In the genomic region with DNA sequence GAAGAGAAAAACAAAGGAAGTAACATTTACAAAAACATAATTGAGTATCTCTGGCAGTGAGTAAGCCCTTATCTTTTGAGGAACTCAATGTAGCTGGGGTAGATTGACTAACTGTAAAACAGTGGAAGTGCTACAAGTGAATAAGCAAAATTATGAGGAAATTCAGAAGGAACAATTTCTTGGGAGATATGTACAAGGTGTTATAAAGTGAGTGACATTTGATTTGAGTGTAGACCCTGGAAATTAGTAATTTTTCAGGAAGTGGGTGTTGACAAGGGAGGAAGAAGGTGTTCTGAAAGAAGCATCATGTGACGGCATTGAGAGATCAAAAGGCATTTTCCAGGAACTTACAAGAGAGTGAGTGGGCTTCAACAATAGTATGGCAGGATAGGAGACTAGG, we compare ENCODE assay signal across 11 cellular contexts. TPM values are rescaled to one million over a fixed set of nuclear protein-coding genes. Genes with fewer than 3 reads are reported as not detected.
DNase-seq lines count a peak whose midpoint lies in the region; TF ChIP-seq lines count a peak whose summit lies in the region.
"Had no signal": no experiment of that assay in that cellular context is flagged by ENCODE, and none has a peak within 500 bp of the region (broad histone marks: within the 10 kb centered on the region; RNA-seq: fewer than 3 reads in every experiment).

No MANE protein-coding gene starts in this region.

- no peaks in the 10 kb centered on the region for H3K27me3 ChIP-seq in endodermal cell (ENCODE audit: control insufficient read depth, insufficient read depth, low read length, poor library complexity, severe bottlenecking)
- H3K27me3 ChIP-seq: SJCRH30, tibial artery had no signal

- H3K27ac Mint-ChIP-seq in activated CD4-positive, alpha-beta T cell treated with anti-CD3 and anti-CD28 coated beads, Interleukin-2, amount 10 ng/mL, durations not matched to agents 7 days and 5 days: peak overlapping the region; percentile 70
- H3K27ac Mint-ChIP-seq in endodermal cell (peak overlapping the region; percentile 1), progenitor cell of endocrine pancreas (peak overlapping the region; percentile 17)

- H3K36me3 Mint-ChIP-seq in activated CD4-positive, alpha-beta T cell treated with anti-CD3 and anti-CD28 coated beads, Interleukin-2, amount 10 ng/mL, durations not matched to agents 7 days and 5 days (ENCODE audit: low read depth): peaks cover 50% of the 10 kb centered on the region
- H3K36me3 Mint-ChIP-seq in endodermal cell (ENCODE audit: low read depth) (peaks cover 7% of the 10 kb centered on the region), progenitor cell of endocrine pancreas (ENCODE audit: insufficient read depth) (peaks cover 9% of the 10 kb centered on the region)

- peak overlapping the region; percentile 9 for H3K4me3 Mint-ChIP-seq in activated CD4-positive, alpha-beta T cell treated with anti-CD3 and anti-CD28 coated beads, Interleukin-2, amount 10 ng/mL, durations not matched to agents 7 days and 5 days
- H3K4me3 Mint-ChIP-seq in endodermal cell: no peak overlapping the region
- no peak overlapping the region for H3K4me3 Mint-ChIP-seq in progenitor cell of endocrine pancreas (ENCODE audit: low read depth)

- DNase-seq in activated CD4-positive, alpha-beta T cell treated with anti-CD3 and anti-CD28 coated beads, Interleukin-2, amount 10 ng/mL, durations not matched to agents 7 days and 5 days: no peak
- DNase-seq in activated CD4-positive, alpha-beta T cell treated with anti-CD3 and anti-CD28 coated beads for 4 hours: no peak
- DNase-seq in SKM-1 treated with dmso at 0.1 percent for 144 hours (lab: John Stamatoyannopoulos, UW; ENCODE audit: unreplicated experiment): peak; percentile 43
- no peak for DNase-seq in endodermal cell
- DNase-seq in progenitor cell of endocrine pancreas (ENCODE audit: low spot score, unreplicated experiment): no peak
- DNase-seq in NCI-H2171 treated with DMSO at 0.1 percent for 48 hours (lab: John Stamatoyannopoulos, UW): no peak
- DNase-seq in cerebellum (ENCODE audit: low spot score): no peak
- no peak for DNase-seq in HEK293T (ENCODE audit: extremely low spot score)
- DNase-seq: occipital lobe, SJCRH30, tibial artery had no signal

- H3K27ac ChIP-seq in endodermal cell (ENCODE audit: low read depth, low read length): no peak overlapping the region
- H3K27ac ChIP-seq: SJCRH30, tibial artery had no signal

- H3K9me3 Mint-ChIP-seq in activated CD4-positive, alpha-beta T cell treated with anti-CD3 and anti-CD28 coated beads, Interleukin-2, amount 10 ng/mL, durations not matched to agents 7 days and 5 days: peaks cover 20% of the 10 kb centered on the region
- H3K9me3 Mint-ChIP-seq in endodermal cell (peaks cover 3% of the 10 kb centered on the region), progenitor cell of endocrine pancreas (ENCODE audit: low read depth) (peaks cover 8% of the 10 kb centered on the region)

- CTCF ChIA-PET in activated CD4-positive, alpha-beta T cell treated with anti-CD3 and anti-CD28 coated beads, Interleukin-2, amount 10 ng/mL, durations not matched to agents 7 days and 5 days (lab: Charles Lee): interaction anchor here (0.7 to 1.0 kb wide), 2 partner anchors 10 to 21 kb away, joined by 3 read pairs; no protein-coding TSS in a partner anchor
- CTCF ChIA-PET in HEK293T (lab: Yijun Ruan, JAX): no interaction called here

- H3K27me3 Mint-ChIP-seq in activated CD4-positive, alpha-beta T cell treated with anti-CD3 and anti-CD28 coated beads, Interleukin-2, amount 10 ng/mL, durations not matched to agents 7 days and 5 days: no peaks in the 10 kb centered on the region
- H3K27me3 Mint-ChIP-seq in endodermal cell (ENCODE audit: insufficient read depth): no peaks in the 10 kb centered on the region
- H3K27me3 Mint-ChIP-seq in progenitor cell of endocrine pancreas: no peaks in the 10 kb centered on the region

- no peak for TF ChIP-seq CTCF in endodermal cell (conservative IDR thresholded peaks at IDR 0.05)
- TF ChIP-seq CTCF in progenitor cell of endocrine pancreas (IDR thresholded peaks at IDR 0.05; ENCODE audit: unreplicated experiment): no peak

- H3K36me3 ChIP-seq in endodermal cell (ENCODE audit: control insufficient read depth, insufficient read depth, low read length): peaks cover 10% of the 10 kb centered on the region

- H3K4me3 ChIP-seq in endodermal cell (ENCODE audit: low read length): no peak overlapping the region
- H3K4me3 ChIP-seq: SJCRH30, tibial artery had no signal

- peaks cover 43% of the 10 kb centered on the region for H3K4me1 Mint-ChIP-seq in activated CD4-positive, alpha-beta T cell treated with anti-CD3 and anti-CD28 coated beads, Interleukin-2, amount 10 ng/mL, durations not matched to agents 7 days and 5 days
- peaks cover 31% of the 10 kb centered on the region for H3K4me1 Mint-ChIP-seq in endodermal cell
- peaks cover 10% of the 10 kb centered on the region for H3K4me1 Mint-ChIP-seq in progenitor cell of endocrine pancreas (ENCODE audit: low read depth)

- 98 to 100% methylated on average over 1 of the region's 1 CpG for WGBS in endodermal cell (ENCODE audit: insufficient coverage in 1 of 2, insufficient read length in 1 of 2), 2 experiments

- POLR2A ChIA-PET in activated CD4-positive, alpha-beta T cell treated with anti-CD3 and anti-CD28 coated beads, Interleukin-2, amount 10 ng/mL, durations not matched to agents 7 days and 5 days (lab: Charles Lee): no interaction called here
- POLR2A ChIA-PET in HEK293T (lab: Yijun Ruan, JAX): interaction anchor here (2.1 kb wide), 1 partner anchor 22 kb away, joined by 5 read pairs; a partner anchor contains a TSS

- no peaks in the 10 kb centered on the region for H3K4me1 ChIP-seq in endodermal cell (ENCODE audit: control insufficient read depth, insufficient read depth, low read length)
- H3K4me1 ChIP-seq: SJCRH30 had no signal

- H3K9me3 ChIP-seq in endodermal cell (ENCODE audit: control insufficient read depth, low read length): peaks cover 7% of the 10 kb centered on the region
- H3K9me3 ChIP-seq: SJCRH30 had no signal

- H3K9ac ChIP-seq in endodermal cell (ENCODE audit: extremely low read depth, low read length, poor library complexity, severe bottlenecking): no peak overlapping the region

TF ChIP-seq in HEK293T, 16 proteins besides CTCF, POLR2A, EP300 and RAD21:
- TF ChIP-seq ELF4 (IDR thresholded peaks at IDR 0.05) (no peak), ZNF384 (IDR thresholded peaks at IDR 0.05) (no peak), TARDBP (IDR thresholded peaks at IDR 0.05) (no peak), SUZ12 (IDR thresholded peaks at IDR 0.05) (no peak), CTBP1 (IDR thresholded peaks at IDR 0.05; ENCODE audit: borderline replicate concordance) (no peak), FOXA1 (IDR thresholded peaks at IDR 0.05) (no peak), BHLHE40 (IDR thresholded peaks at IDR 0.05; ENCODE audit: borderline replicate concordance) (no peak), NFRKB (IDR thresholded peaks at IDR 0.05) (no peak), FOXK2 (IDR thresholded peaks at IDR 0.05) (no peak), FOXM1 (IDR thresholded peaks at IDR 0.05; ENCODE audit: borderline replicate concordance) (no peak), ARNT (IDR thresholded peaks at IDR 0.05) (no peak), L3MBTL2 (conservative IDR thresholded peaks at IDR 0.05) (no peak), LEF1 (IDR thresholded peaks at IDR 0.05; ENCODE audit: borderline replicate concordance) (no peak), HDGF (IDR thresholded peaks at IDR 0.05; ENCODE audit: borderline replicate concordance) (no peak), SP1 (IDR thresholded peaks at IDR 0.05) (no peak)
- TF ChIP-seq, protein P1, sequence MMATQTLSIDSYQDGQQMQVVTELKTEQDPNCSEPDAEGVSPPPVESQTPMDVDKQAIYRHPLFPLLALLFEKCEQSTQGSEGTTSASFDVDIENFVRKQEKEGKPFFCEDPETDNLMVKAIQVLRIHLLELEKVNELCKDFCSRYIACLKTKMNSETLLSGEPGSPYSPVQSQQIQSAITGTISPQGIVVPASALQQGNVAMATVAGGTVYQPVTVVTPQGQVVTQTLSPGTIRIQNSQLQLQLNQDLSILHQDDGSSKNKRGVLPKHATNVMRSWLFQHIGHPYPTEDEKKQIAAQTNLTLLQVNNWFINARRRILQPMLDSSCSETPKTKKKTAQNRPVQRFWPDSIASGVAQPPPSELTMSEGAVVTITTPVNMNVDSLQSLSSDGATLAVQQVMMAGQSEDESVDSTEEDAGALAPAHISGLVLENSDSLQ (IDR thresholded peaks at IDR 0.05): no peak

RNA-seq across cellular contexts. Expression of a gene that starts 22.2 kb away (rescaled TPM):
- 10 to 100 TPM; 64.1 to 66.4 TPM for total RNA-seq in activated CD4-positive, alpha-beta T cell treated with anti-CD3 and anti-CD28 coated beads, Interleukin-2, amount 10 ng/mL, durations not matched to agents 7 days and 5 days
- total RNA-seq in endodermal cell: 100 to 1,000 TPM in 1 of 2 donors, 10 to 100 TPM in 1; 91.5 to 101 TPM
- 100 TPM for polyA plus RNA-seq in endodermal cell (2013, experiment 1 of 2)
- polyA plus RNA-seq in endodermal cell (2013, experiment 2 of 2): 95.6 TPM
- 90.2 and 91.0 TPM in 2 replicates for total RNA-seq in progenitor cell of endocrine pancreas
- total RNA-seq in cerebellum: 55.8 TPM

Comparison
In these comparisons a context has a peak if more than half of its experiments do, and no peak if none do; other contexts are left out.
1. H3K27ac Mint-ChIP-seq: peak in every context shown above with its lines; median percentile 70 in activated CD4-positive, alpha-beta T cell treated with anti-CD3 and anti-CD28 coated beads, Interleukin-2, amount 10 ng/mL, durations not matched to agents 7 days and 5 days; 17 in progenitor cell of endocrine pancreas; 1 in endodermal cell.